Comparison of ENCODE assay signal across 1 cellular context in genomic region chr2:88096708-88097107, GRCh38.
TF ChIP-seq lines count a peak whose summit lies in the region.

No MANE protein-coding gene starts in this region.

TF ChIP-seq in K562, 482 proteins besides CTCF, POLR2A, EP300 and RAD21:
- TF ChIP-seq NCOA2 (IDR thresholded peaks at IDR 0.05; ENCODE audit: partially characterized antibody in 2 of 2) (no peak), GATAD2A (IDR thresholded peaks at IDR 0.05) (no peak), E2F8 (IDR thresholded peaks at IDR 0.05; ENCODE audit: low read depth, partially characterized antibody) (no peak), NCOA1 (IDR thresholded peaks at IDR 0.05; ENCODE audit: low read depth) (no peak), MITF (IDR thresholded peaks at IDR 0.05) (no peak), CUX1 (CRISPR knock-in tag; IDR thresholded peaks at IDR 0.05) (no peak), MAX (CRISPR knock-in tag; IDR thresholded peaks at IDR 0.05) (no peak)
